ENCODE assay signal across 8 cellular contexts in the genomic region with DNA sequence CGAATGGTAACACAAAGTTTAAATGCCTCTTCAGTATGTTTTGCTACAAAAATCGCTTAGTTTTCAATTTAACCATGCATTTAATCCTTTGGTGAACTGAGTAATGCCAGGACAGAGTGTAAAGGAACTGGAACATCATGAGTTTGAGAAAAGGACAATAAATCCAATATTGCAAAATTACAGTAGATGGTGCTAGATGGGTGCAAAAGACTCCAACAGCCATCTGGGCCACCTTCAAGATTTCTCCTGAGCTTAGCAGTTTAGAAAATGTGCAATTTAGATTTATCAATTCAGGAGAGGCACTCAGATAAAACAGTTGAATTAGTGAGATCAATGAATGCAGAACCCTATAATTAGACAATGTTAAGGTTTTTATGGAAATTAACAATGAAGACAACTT. TPM values are rescaled to one million over a fixed set of nuclear protein-coding genes. Genes with fewer than 3 reads are reported as not detected.
DNase-seq lines count a peak whose midpoint lies in the region; ATAC-seq, FAIRE-seq and TF ChIP-seq lines count a peak whose summit lies in the region.

No MANE protein-coding gene starts in this region.

- peak; percentile 69 to 71; a peak in 4 of 5 replicates for TF ChIP-seq RAD21 in A549 (conservative IDR thresholded peaks at IDR 0.05 in 1 of 2, IDR thresholded peaks at IDR 0.05 in 1 of 2)

- H3K4me2 ChIP-seq in A549, result no peak overlapping the region

- no peaks in the 10 kb centered on the region for H3K27me3 ChIP-seq in esophagus muscularis mucosa

- no peak for FAIRE-seq in A549 (lab: Jason Lieb, UNC)

- TF ChIP-seq EP300 in A549 (IDR thresholded peaks at IDR 0.05), result no peak
- TF ChIP-seq EP300 in esophagus muscularis mucosa (IDR thresholded peaks at IDR 0.05), result no peak

- no peak overlapping the region for H3K4me3 Mint-ChIP-seq in activated T-cell treated with anti-CD3 and anti-CD28 coated beads, Interleukin-2, amount 50 U/mL, for 72 hours

- H3K9me3 ChIP-seq in A549, result no peaks in the 10 kb centered on the region
- no peaks in the 10 kb centered on the region for H3K9me3 ChIP-seq in esophagus muscularis mucosa

- H3K4me1 ChIP-seq in A549 (no peaks in the 10 kb centered on the region), esophagus muscularis mucosa (no peaks in the 10 kb centered on the region)

- TF ChIP-seq POLR2A in A549 (IDR thresholded peaks at IDR 0.05; ENCODE audit: low read length) (no peak), esophagus muscularis mucosa (IDR thresholded peaks at IDR 0.05; ENCODE audit: low read depth) (no peak)

- H3K36me3 ChIP-seq in esophagus muscularis mucosa, result no peaks in the 10 kb centered on the region

- DNase-seq in A549 (ENCODE audit: low read depth in 1 of 2, low spot score in 1 of 2) (peak in 1 of 2 experiments; percentile 11), NCI-H748 (lab: John Stamatoyannopoulos, UW; ENCODE audit: unreplicated experiment) (peak; percentile 73), esophagus muscularis mucosa (ENCODE audit: extremely low spot score) (no peak), smooth muscle cell of the brain vasculature (ENCODE audit: low read depth, low spot score) (peak; percentile 1), SKM-1 (lab: John Stamatoyannopoulos, UW; ENCODE audit: unreplicated experiment) (no peak)
- no peak for DNase-seq in activated T-cell treated with anti-CD3 and anti-CD28 coated beads, Interleukin-2, amount 50 U/mL, for 72 hours

- H3K4me3 ChIP-seq in A549 (no peak overlapping the region), esophagus muscularis mucosa (no peak overlapping the region)

- CTCF ChIA-PET in A549 (lab: Yijun Ruan, JAX), result interaction anchor here (0.6 to 2.0 kb wide), 16 partner anchors 8 to 1422 kb away, joined by 3 to 10 read pairs (median 4); no protein-coding TSS in a partner anchor

- H3K27ac ChIP-seq in A549 (no peak overlapping the region), esophagus muscularis mucosa (replicated peaks in 1 of 4) (no peak overlapping the region)

- peaks cover 13% of the 10 kb centered on the region for H3K27me3 Mint-ChIP-seq in activated T-cell treated with anti-CD3 and anti-CD28 coated beads, Interleukin-2, amount 50 U/mL, for 72 hours (ENCODE audit: low read depth)

- H3K9me3 Mint-ChIP-seq in activated T-cell treated with anti-CD3 and anti-CD28 coated beads, Interleukin-2, amount 50 U/mL, for 72 hours, result no peaks in the 10 kb centered on the region

- POLR2A ChIA-PET in A549 (lab: Yijun Ruan, JAX), result interaction anchor here (1.3 kb wide), 1 partner anchor 36 kb away, joined by 5 read pairs; no protein-coding TSS in a partner anchor

- intact Hi-C loops in esophagus muscularis mucosa (cut with DNase I), result loop anchor here (10.0 kb wide), 1 partner anchor 217 kb away; no protein-coding TSS in a partner anchor

- TF ChIP-seq CTCF in A549 (IDR thresholded peaks at IDR 0.05), result peak; percentile 56
- peak; percentile 34 for TF ChIP-seq CTCF in GM12873 (IDR thresholded peaks at IDR 0.05; ENCODE audit: insufficient read depth, low read depth, low read length, missing control alignments)
- TF ChIP-seq CTCF in esophagus muscularis mucosa (IDR thresholded peaks at IDR 0.05), result peak; percentile 27 to 44 (median 35)

- 0% methylated on average over 2 of the region's 2 CpGs for WGBS in A549 (ENCODE audit: missing lambda C conversion rate)
- WGBS in esophagus muscularis mucosa, result 42% methylated on average over 2 of the region's 2 CpGs

- no peak overlapping the region for H3K27ac Mint-ChIP-seq in activated T-cell treated with anti-CD3 and anti-CD28 coated beads, Interleukin-2, amount 50 U/mL, for 72 hours

- no peaks in the 10 kb centered on the region for H3K4me1 Mint-ChIP-seq in activated T-cell treated with anti-CD3 and anti-CD28 coated beads, Interleukin-2, amount 50 U/mL, for 72 hours (ENCODE audit: low read depth)

- H3K36me3 Mint-ChIP-seq in activated T-cell treated with anti-CD3 and anti-CD28 coated beads, Interleukin-2, amount 50 U/mL, for 72 hours (ENCODE audit: insufficient read depth in 2 of 2), result no peaks in the 10 kb centered on the region

- ATAC-seq in A549 (peak in 1 of 2 experiments; percentile 46; a peak in 1 of 6 replicates), GM21381 (IDR thresholded peaks at IDR 0.05; ENCODE audit: unreplicated experiment) (no peak)
- ATAC-seq in activated T-cell treated with anti-CD3 and anti-CD28 coated beads, Interleukin-2, amount 50 U/mL, for 72 hours (replicated peaks in 1 of 2), result no peak

TF ChIP-seq in A549, 52 proteins besides CTCF, POLR2A, EP300 and RAD21:
- TF ChIP-seq, protein P1, sequence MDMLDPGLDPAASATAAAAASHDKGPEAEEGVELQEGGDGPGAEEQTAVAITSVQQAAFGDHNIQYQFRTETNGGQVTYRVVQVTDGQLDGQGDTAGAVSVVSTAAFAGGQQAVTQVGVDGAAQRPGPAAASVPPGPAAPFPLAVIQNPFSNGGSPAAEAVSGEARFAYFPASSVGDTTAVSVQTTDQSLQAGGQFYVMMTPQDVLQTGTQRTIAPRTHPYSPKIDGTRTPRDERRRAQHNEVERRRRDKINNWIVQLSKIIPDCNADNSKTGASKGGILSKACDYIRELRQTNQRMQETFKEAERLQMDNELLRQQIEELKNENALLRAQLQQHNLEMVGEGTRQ (IDR thresholded peaks at IDR 0.05), result no peak
- TF ChIP-seq SMC3 (IDR thresholded peaks at IDR 0.05), result peak; percentile 51; the same call in 2 of the 3 replicates

RNA-seq across cellular contexts. Expression of gene MID1IP1, which starts 33.2 kb away (rescaled TPM):
- polyA plus RNA-seq in A549 (2011; rRNA removed), result 41.7 and 56.5 TPM in 2 replicates
- 63.5 and 77.4 TPM in 2 replicates for polyA plus RNA-seq in A549 (2012; cell fraction: cytosol; rRNA removed)
- 81.8 and 93.1 TPM in 2 replicates for polyA plus RNA-seq in A549 (2012; cell fraction: nucleus; rRNA removed)
- 32.5 to 41.9 TPM (median 40.1 TPM) in 3 replicates for polyA plus RNA-seq in A549 (2017; fragmentation: RNase III; extraction: RNeasy Plus Mini Kit Qiagen cat#74134 plus additional on column Dnase treatment)
- 17.1 and 23.1 TPM in 2 replicates for polyA minus RNA-seq in A549 (2011; rRNA and poly(A)+ RNA removed)
- 100 to 1,000 TPM in 1 of 4 donors, 10 to 100 TPM in 3; 51.5 to 119 (median 69.0) TPM for total RNA-seq in esophagus muscularis mucosa
- 100 to 1,000 TPM; 118 to 133 TPM for total RNA-seq in activated T-cell treated with anti-CD3 and anti-CD28 coated beads, Interleukin-2, amount 50 U/mL, for 72 hours

Comparison
In these comparisons a context has a peak if more than half of its experiments do, and no peak if none do; other contexts are left out.
1. DNase-seq: peak in NCI-H748 (single experiment) and smooth muscle cell of the brain vasculature (single experiment); none in esophagus muscularis mucosa (single experiment), SKM-1 (single experiment) and activated T-cell treated with anti-CD3 and anti-CD28 coated beads, Interleukin-2, amount 50 U/mL, for 72 hours (0 of 2).
2. Peak in every context shown above with its lines, with median percentiles within 50 percentile points of each other: CTCF ChIP-seq.